Comparison of ENCODE assay signal across 11 cellular contexts in the genomic region with DNA sequence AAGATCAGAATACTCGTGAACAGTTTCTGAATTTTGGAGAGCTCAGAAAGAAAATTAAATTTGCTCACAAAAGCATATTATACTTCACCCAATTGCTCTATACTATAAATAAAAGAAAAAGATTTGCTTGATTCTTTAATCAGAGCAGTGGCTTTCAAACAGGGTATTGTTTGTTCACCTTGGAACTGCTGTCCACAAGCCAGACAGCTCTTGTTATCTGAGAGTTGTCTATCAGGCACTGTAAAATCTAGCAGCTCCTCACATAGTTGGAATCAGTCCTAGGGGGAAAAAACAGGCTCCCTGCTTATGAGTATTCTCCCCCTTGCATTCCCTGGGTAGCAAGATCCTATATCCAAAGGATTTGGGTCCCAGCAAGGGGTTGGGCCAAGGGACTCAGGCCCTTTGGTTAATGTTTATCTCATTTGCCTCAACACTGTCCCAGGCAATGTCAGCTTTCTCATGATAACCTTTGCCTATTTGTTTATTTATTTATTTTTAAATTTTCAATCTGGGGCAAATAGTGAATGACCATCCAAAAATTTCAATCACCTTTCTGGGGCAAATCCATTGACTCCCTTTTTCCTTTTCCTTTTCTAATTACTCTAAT. TPM values are rescaled to one million over a fixed set of nuclear protein-coding genes. Genes with fewer than 3 reads are reported as not detected.
"Had no signal": no experiment of that assay in that cellular context is flagged by ENCODE, and none has a peak within 500 bp of the region (broad histone marks: within the 10 kb centered on the region; RNA-seq: fewer than 3 reads in every experiment).

No MANE protein-coding gene starts in this region.

- ATAC-seq: GM23338, HCT116 had no signal

- H3K4me3 ChIP-seq: GM23248, GM23338, HAP-1 had no signal

- H3K9me3 ChIP-seq: HAP-1 had no signal

- FAIRE-seq: H1, H54 had no signal

- H3K4me2 ChIP-seq: GM23338 had no signal

- H3K36me3 ChIP-seq: HAP-1 had no signal

- H3K27ac ChIP-seq: GM23248 had no signal

- H3K4me1 ChIP-seq: HAP-1 had no signal

- H2AFZ ChIP-seq: GM23248, GM23338 had no signal

- H3K9ac ChIP-seq: GM23248 had no signal

- DNase-seq: GM23248, GOT3, H7, H9, HCEC 1CT, HFFc6 had no signal

RNA-seq across cellular contexts. Expression of gene MAGEB16, which starts 24.1 kb away (rescaled TPM):
- total RNA-seq: GM23248, H1, H9, HFFc6 had no signal
- polyA plus RNA-seq: GM23248, GM23338, H1 had no signal
